13 cellular contexts compared by ENCODE assay signal in the genomic region with DNA sequence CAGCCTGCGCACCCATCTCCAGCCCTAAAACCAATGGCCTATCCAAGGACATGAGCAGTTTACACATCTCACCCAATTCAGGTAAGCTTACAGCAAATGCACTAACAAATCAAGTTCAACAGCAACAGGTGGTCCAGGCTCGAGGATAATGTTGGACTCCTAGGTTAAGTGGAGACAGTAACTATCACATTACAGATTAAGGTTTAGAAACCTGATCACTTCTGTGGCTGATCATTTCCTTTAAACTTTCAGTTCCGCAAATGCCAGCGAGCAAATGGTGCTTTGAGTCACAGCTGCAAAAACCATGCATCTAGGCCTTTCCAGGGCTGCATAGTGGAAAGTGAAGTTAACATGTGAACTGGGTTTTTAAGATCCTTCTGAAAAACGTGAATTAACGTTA.
DNase-seq lines count a peak whose midpoint lies in the region; ATAC-seq and TF ChIP-seq lines count a peak whose summit lies in the region.
"Had no signal": no experiment of that assay in that cellular context is flagged by ENCODE, and none has a peak within 500 bp of the region (broad histone marks: within the 10 kb centered on the region; RNA-seq: fewer than 3 reads in every experiment).

No MANE protein-coding gene starts in this region.

- H3K4me3 ChIP-seq in aorta (ENCODE audit: low read length in 2 of 2): no peak overlapping the region
- H3K4me3 ChIP-seq in thyroid gland (replicated peaks in 1 of 3): no peak overlapping the region

- TF ChIP-seq POLR2A in thyroid gland (IDR thresholded peaks at IDR 0.05): no peak

- TF ChIP-seq CTCF in thyroid gland (IDR thresholded peaks at IDR 0.05): no peak

- intact Hi-C loops in aorta (cut with DNase I) (no loop called here), thyroid gland (cut with DNase I) (no loop called here)

- peaks cover 0 to 2% of the 10 kb centered on the region in 2 donors for H3K36me3 ChIP-seq in aorta (ENCODE audit: control insufficient read depth in 1 of 2, insufficient read depth in 2 of 2, low read length in 1 of 2)
- no peaks in the 10 kb centered on the region for H3K36me3 ChIP-seq in thyroid gland

- ATAC-seq in GM19023 (IDR thresholded peaks at IDR 0.05; ENCODE audit: unreplicated experiment) (peak; percentile 90), GM21619 (IDR thresholded peaks at IDR 0.05; ENCODE audit: unreplicated experiment) (peak; percentile 98), HG03432 (IDR thresholded peaks at IDR 0.05; ENCODE audit: unreplicated experiment) (peak; percentile 67), aorta (ENCODE audit: low FRiP score) (no peak), HG02763 (IDR thresholded peaks at IDR 0.05; ENCODE audit: unreplicated experiment) (no peak)
- ATAC-seq: effector memory CD8-positive, alpha-beta T cell had no signal

- no peak overlapping the region for H3K27ac ChIP-seq in aorta (ENCODE audit: low read depth in 1 of 2, low read length in 2 of 2)
- H3K27ac ChIP-seq in thyroid gland: no peak overlapping the region

- WGBS in aorta, 2 donors: 88 to 91% methylated on average over 6 of the region's 6 CpGs
- WGBS in thyroid gland, 2 donors: 87 to 92% methylated on average over 6 of the region's 6 CpGs

- H3K27me3 ChIP-seq in aorta (ENCODE audit: control insufficient read depth in 1 of 2, insufficient read depth in 2 of 2, low read length in 1 of 2): no peaks in the 10 kb centered on the region
- no peaks in the 10 kb centered on the region for H3K27me3 ChIP-seq in thyroid gland

- H3K4me1 ChIP-seq in aorta (ENCODE audit: control insufficient read depth in 1 of 2, insufficient read depth in 2 of 2, low read length in 2 of 2): no peaks in the 10 kb centered on the region
- H3K4me1 ChIP-seq in thyroid gland: no peaks in the 10 kb centered on the region
- H3K4me1 ChIP-seq: Caco-2 had no signal

- DNase-seq in left kidney (ENCODE audit: low read depth, low spot score) (peak; percentile 56), aorta (no peak), thyroid gland (no peak)
- no peak for DNase-seq in activated CD4-positive, CD25-positive, alpha-beta regulatory T cell treated with anti-CD3 and anti-CD28 coated beads, Interleukin-2, amount 50 U/mL, for 72 hours
- DNase-seq: activated CD4-positive, alpha-beta memory T cell treated with anti-CD3 and anti-CD28 coated beads, Interleukin-2, amount 10 ng/mL, durations not matched to agents 7 days and 5 days; Caco-2; effector memory CD8-positive, alpha-beta T cell; NCI-H1930; SK-N-SH had no signal

- H3K9me3 ChIP-seq in aorta (ENCODE audit: control insufficient read depth, low read length) (peaks cover 2% of the 10 kb centered on the region), thyroid gland (no peaks in the 10 kb centered on the region)
- H3K9me3 ChIP-seq: Caco-2, SK-N-SH had no signal

Comparison
In these comparisons a context has a peak if more than half of its experiments do, and no peak if none do; other contexts are left out.
1. ATAC-seq: peak in GM19023 (single experiment), GM21619 (single experiment) and HG03432 (single experiment); none in aorta (single experiment) and HG02763 (single experiment).